8 cellular contexts compared by ENCODE assay signal in genomic region chr7:131329176-131329570, GRCh38. TPM values are rescaled to one million over a fixed set of nuclear protein-coding genes. Genes with fewer than 3 reads are reported as not detected.
DNase-seq lines count a peak whose midpoint lies in the region; ATAC-seq, FAIRE-seq and TF ChIP-seq lines count a peak whose summit lies in the region.

No MANE protein-coding gene starts in this region.

- H2BK120ac ChIP-seq in trophoblast cell (ENCODE audit: insufficient read depth, low read length, poor library complexity), result no peak overlapping the region

- no peak overlapping the region for H3K23ac ChIP-seq in trophoblast cell (ENCODE audit: low read length)

- no peaks in the 10 kb centered on the region for H3K9me2 ChIP-seq in OCI-LY7 (ENCODE audit: insufficient read depth, low read length)

- CTCF ChIA-PET in Calu3 (lab: Charles Lee), result no interaction called here
- CTCF ChIA-PET in OCI-LY7 (lab: Charles Lee; ENCODE audit: unreplicated experiment), result no interaction called here

- peak overlapping the region; percentile 99 for H3K4me3 Mint-ChIP-seq in Calu3 (ENCODE audit: low read depth, unreplicated experiment)

- H3K9me3 ChIP-seq in OCI-LY7 (ENCODE audit: low read length) (no peaks in the 10 kb centered on the region; the same call in 1 of the 2 replicates), trophoblast cell (ENCODE audit: insufficient read depth, low read depth, low read length) (no peaks in the 10 kb centered on the region)

- peak overlapping the region; percentile 53 for H3K4ac ChIP-seq in trophoblast cell (ENCODE audit: low read depth, low read length)

- no peak overlapping the region for H2BK12ac ChIP-seq in trophoblast cell (ENCODE audit: low read length)

- H3K79me1 ChIP-seq in trophoblast cell (ENCODE audit: low read length), result peaks cover 10% of the 10 kb centered on the region

- no peak for FAIRE-seq in RCC 7860 (lab: Jason Lieb, UNC)

- intact Hi-C loops in Calu3 (cut with micrococcal nuclease; ENCODE audit: unreplicated experiment) (loop anchor here (5.0 kb wide), 1 partner anchor 93 kb away; no protein-coding TSS in a partner anchor), OCI-LY7 (cut with micrococcal nuclease; ENCODE audit: unreplicated experiment) (loop anchor here (2.0 to 5.0 kb wide), 2 partner anchors 222 to 417 kb away; no protein-coding TSS in a partner anchor)

- H3K14ac ChIP-seq in trophoblast cell (ENCODE audit: low read length), result no peak overlapping the region

- no peak overlapping the region for H4K12ac ChIP-seq in trophoblast cell (ENCODE audit: low read depth, low read length)

- no peaks in the 10 kb centered on the region for H3K27me3 Mint-ChIP-seq in Calu3 (ENCODE audit: unreplicated experiment)

- peak overlapping the region; percentile 95 for H3K4me2 ChIP-seq in OCI-LY7 (ENCODE audit: low read length)
- peak overlapping the region; percentile 58 for H3K4me2 ChIP-seq in trophoblast cell (ENCODE audit: low read length)

- no peak for ATAC-seq in HG02938 (IDR thresholded peaks at IDR 0.05; ENCODE audit: unreplicated experiment)

- H2AFZ ChIP-seq in OCI-LY7 (ENCODE audit: low read length) (no peak overlapping the region), trophoblast cell (ENCODE audit: insufficient read depth, low read length, poor library complexity) (no peak overlapping the region)

- H3K36me3 ChIP-seq in OCI-LY7 (ENCODE audit: insufficient read depth, low read length), result peaks cover 14% of the 10 kb centered on the region
- H3K36me3 ChIP-seq in trophoblast cell (ENCODE audit: control insufficient read depth in 1 of 2, insufficient read depth in 2 of 2, low read length in 2 of 2), result no peaks in the 10 kb centered on the region

- TSS peak; percentile 25 for BruUV-seq in Calu3 (replicated peaks; lab: Mats Ljungman, UMichigan)
- no TSS peak for BruUV-seq in OCI-LY7 (replicated peaks; lab: Mats Ljungman, UMichigan)

- H3K27me3 ChIP-seq in trophoblast cell (ENCODE audit: insufficient read depth, low read length), result no peaks in the 10 kb centered on the region

- no peak overlapping the region for H4K91ac ChIP-seq in trophoblast cell (ENCODE audit: low read depth, low read length)

- WGBS in trophoblast cell (ENCODE audit: extremely low coverage, insufficient coverage, insufficient read length), result no CpG with 5 or more reads among the region's 1 CpG

- H4K20me1 ChIP-seq in OCI-LY7 (ENCODE audit: insufficient read depth, low read length), result peaks cover 9% of the 10 kb centered on the region

- H3K9ac ChIP-seq in trophoblast cell (ENCODE audit: low read length), result no peak overlapping the region

- no peak overlapping the region for H2AK5ac ChIP-seq in trophoblast cell (ENCODE audit: low read length)

- DNase-seq in Calu3, result no peak
- DNase-seq in OCI-LY7 (ENCODE audit: low spot score), result no peak
- peak; percentile 32 to 51 for DNase-seq in erythroblast (lab: John Stamatoyannopoulos, UW)
- DNase-seq in trophoblast cell, result no peak
- no peak for DNase-seq in UCSD-AML1 (lab: John Stamatoyannopoulos, UW; ENCODE audit: unreplicated experiment)
- DNase-seq in RCC 7860 (ENCODE audit: low spot score), result no peak
- no peak for DNase-seq in NCI-H226

- no peaks in the 10 kb centered on the region for H3K9me3 Mint-ChIP-seq in Calu3 (ENCODE audit: low read depth, unreplicated experiment)

- TF ChIP-seq CTCF in Calu3 (IDR thresholded peaks at IDR 0.05; ENCODE audit: unreplicated experiment), result no peak
- no peak for TF ChIP-seq CTCF in OCI-LY7 (conservative IDR thresholded peaks at IDR 0.05; ENCODE audit: low read length)

- H2BK5ac ChIP-seq in trophoblast cell (ENCODE audit: low read depth, low read length, poor library complexity), result no peak overlapping the region

- H3K27ac ChIP-seq in OCI-LY7 (ENCODE audit: low read depth, low read length, poor library complexity, severe bottlenecking) (peak overlapping the region; percentile 72), trophoblast cell (ENCODE audit: low read depth, low read length) (no peak overlapping the region)

- H3K36me3 Mint-ChIP-seq in Calu3 (ENCODE audit: insufficient read depth, unreplicated experiment), result peaks cover 39% of the 10 kb centered on the region

- TF ChIP-seq POLR2A in erythroblast (IDR thresholded peaks at IDR 0.05; ENCODE audit: low read length), result no peak

- peak overlapping the region; percentile 99 for H3K4me3 ChIP-seq in OCI-LY7 (ENCODE audit: low read depth, low read length, poor library complexity, severe bottlenecking)
- no peak overlapping the region for H3K4me3 ChIP-seq in trophoblast cell (ENCODE audit: low read depth, low read length)

- peak overlapping the region; percentile 98 for H3K27ac Mint-ChIP-seq in Calu3 (ENCODE audit: unreplicated experiment)

- H3K79me2 ChIP-seq in OCI-LY7 (ENCODE audit: insufficient read depth, low read depth, low read length) (peaks cover 64% of the 10 kb centered on the region), trophoblast cell (ENCODE audit: control insufficient read depth, insufficient read depth, low read length, poor library complexity) (peaks cover 8% of the 10 kb centered on the region)

- POLR2A ChIA-PET in OCI-LY7 (lab: Charles Lee), result interaction anchor here (0.6 to 1.2 kb wide), 4 partner anchors 13 to 375 kb away, joined by 3 to 4 read pairs (median 4); no protein-coding TSS in a partner anchor

- no peak overlapping the region for H4K8ac ChIP-seq in trophoblast cell (ENCODE audit: low read depth, low read length)

- peaks cover 30% of the 10 kb centered on the region for H3K4me1 ChIP-seq in OCI-LY7 (ENCODE audit: insufficient read depth, low read length, poor library complexity, severe bottlenecking)
- peaks cover 3 to 5% of the 10 kb centered on the region in 2 experiments for H3K4me1 ChIP-seq in trophoblast cell (ENCODE audit: control insufficient read depth in 1 of 2, insufficient read depth in 2 of 2, low read length in 2 of 2)

- peaks cover 44% of the 10 kb centered on the region for H3K4me1 Mint-ChIP-seq in Calu3 (ENCODE audit: low read depth, unreplicated experiment)

- no peak overlapping the region for H3K18ac ChIP-seq in trophoblast cell (ENCODE audit: low read length)

RNA-seq across cellular contexts. Expression of gene MKLN1, which starts 1.5 kb away (rescaled TPM):
- total RNA-seq in Calu3 (2022), result 36.8 and 47.1 TPM in 2 replicates
- total RNA-seq in OCI-LY7 (2014; rRNA removed; shearing (Covaris generic)), result 10.8 and 12.1 TPM in 2 replicates
- 54.4 and 56.6 TPM in 2 replicates for total RNA-seq in OCI-LY7 (2022)
- polyA plus RNA-seq in trophoblast cell (2013), result 23.4 and 24.4 TPM in 2 replicates

Comparison
In these comparisons a context has a peak if more than half of its experiments do, and no peak if none do; other contexts are left out.
1. DNase-seq: peak in erythroblast (2 of 2); none in Calu3 (single experiment), OCI-LY7 (single experiment), trophoblast cell (0 of 2), UCSD-AML1 (single experiment), RCC 7860 (single experiment) and NCI-H226 (single experiment).